In genomic region chr14:73245401-73246325, GRCh38 we compare ENCODE assay signal across 8 cellular contexts. TPM values are rescaled to one million over a fixed set of nuclear protein-coding genes. Genes with fewer than 3 reads are reported as not detected.
DNase-seq lines count a peak whose midpoint lies in the region; ATAC-seq and TF ChIP-seq lines count a peak whose summit lies in the region.

No MANE protein-coding gene starts in this region.

- in situ Hi-C loops in GM13977 (cut with MboI; ENCODE audit: low pct_unique_long_range_greater_than_20kb, low sequenced_read_pairs, unreplicated experiment) (no loop called here), astrocyte of the spinal cord (cut with HindIII; ENCODE audit: low sequenced_read_pairs) (no loop called here)

- ATAC-seq in HG03066 (IDR thresholded peaks at IDR 0.05; ENCODE audit: low read depth, unreplicated experiment) (peak; percentile 49), left colon (peak; percentile 54)

- H3K4me3 ChIP-seq in astrocyte of the spinal cord (ENCODE audit: low read depth, low read length) = peak overlapping the region; percentile 47

- intact Hi-C loops in left colon (cut with DNase I, micrococcal nuclease) = no loop called here

- TF ChIP-seq CTCF in GM13977 (IDR thresholded peaks at IDR 0.05; ENCODE audit: extremely low read depth, insufficient read depth, missing control alignments) = no peak
- TF ChIP-seq CTCF in astrocyte of the spinal cord (IDR thresholded peaks at IDR 0.05; ENCODE audit: low read depth, low read length) = no peak

- peak; percentile 75 for DNase-seq in GM13977 (ENCODE audit: low spot score)
- DNase-seq in SW 1271 (lab: John Stamatoyannopoulos, UW) = peak; percentile 29 to 66
- DNase-seq in astrocyte of the spinal cord (ENCODE audit: low read depth, low spot score) = peak; percentile 24
- peak in 1 of 2 donors; percentile 57 for DNase-seq in left colon
- peak; percentile 8 to 9 for DNase-seq in stimulated activated CD8-positive, alpha-beta memory T cell treated with anti-CD3 and anti-CD28 coated beads, Interleukin-15, amount 100 ng/mL, for 4 hours (ENCODE audit: low read depth in 2 of 2)
- no peak for DNase-seq in H4 (ENCODE audit: low spot score)
- no peak for DNase-seq in NCI-H128 (lab: John Stamatoyannopoulos, UW; ENCODE audit: unreplicated experiment)

RNA-seq across cellular contexts. Expression of gene PAPLN, which starts 8.4 kb away (rescaled TPM):
- 1 to 10 TPM; 2.8 to 8.3 TPM for total RNA-seq in left colon
- total RNA-seq in H4 (2014; rRNA removed; shearing (Covaris generic)) = not detected in 2 replicates

Comparison
In these comparisons a context has a peak if more than half of its experiments do, and no peak if none do; other contexts are left out.
1. DNase-seq: peak in GM13977 (single experiment), SW 1271 (2 of 2), astrocyte of the spinal cord (single experiment) and stimulated activated CD8-positive, alpha-beta memory T cell treated with anti-CD3 and anti-CD28 coated beads, Interleukin-15, amount 100 ng/mL, for 4 hours (2 of 2); none in H4 (single experiment) and NCI-H128 (single experiment).